Comparison of ENCODE assay signal across 8 cellular contexts in the genomic region with DNA sequence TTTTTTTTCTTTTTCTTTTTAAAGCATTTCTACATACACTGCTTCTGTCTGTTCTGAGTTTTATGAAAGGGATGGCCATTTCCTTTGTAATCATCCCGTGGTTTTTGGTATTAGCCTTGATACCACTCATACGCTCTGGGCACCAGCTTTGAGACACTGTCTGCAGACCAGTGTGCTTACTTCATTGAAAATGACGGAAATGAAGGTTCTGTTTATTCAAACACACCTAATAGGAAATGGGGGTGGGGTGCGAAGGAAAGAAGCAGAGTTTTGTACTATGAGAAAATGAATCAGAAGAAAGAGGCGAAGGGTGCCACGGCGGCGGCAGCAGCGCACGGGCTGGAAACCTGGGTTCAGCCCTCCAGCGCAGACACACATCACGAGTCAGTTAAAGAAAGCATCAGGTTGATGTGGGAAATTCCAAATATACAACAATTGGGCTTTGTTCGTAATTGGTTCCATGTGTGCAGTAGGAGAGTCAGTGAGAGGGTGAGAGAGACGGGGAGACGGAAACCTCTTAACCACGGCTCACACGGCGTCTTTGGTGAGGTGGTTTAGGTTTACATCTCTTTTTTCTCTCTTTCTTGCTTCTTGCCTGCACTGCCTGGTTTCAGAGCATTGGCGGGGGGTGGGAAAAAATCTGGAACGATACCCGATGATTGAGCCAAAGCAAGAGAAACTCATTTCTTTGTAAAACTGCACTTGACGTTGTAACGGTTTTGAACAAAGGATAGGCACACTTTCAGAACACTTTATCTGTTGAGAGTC.
A peak's percentile ranks its signal among the peaks of the same experiment; 100 is the strongest.
DNase-seq lines count a peak whose midpoint lies in the region; ATAC-seq and TF ChIP-seq lines count a peak whose summit lies in the region.

No MANE protein-coding gene starts in this region.

- peaks cover 11 to 26% (median 21%) of the 10 kb centered on the region in 3 donors for H3K4me1 Mint-ChIP-seq in IgD-negative memory B cell

- peaks cover 19% of the 10 kb centered on the region for H3K27me3 Mint-ChIP-seq in IgD-negative memory B cell

- H3K36me3 Mint-ChIP-seq in IgD-negative memory B cell = no peaks in the 10 kb centered on the region

- peak overlapping the region; percentile 75 to 96 (median 85) for H3K4me3 Mint-ChIP-seq in IgD-negative memory B cell

- no peaks in the 10 kb centered on the region for H3K9me3 Mint-ChIP-seq in IgD-negative memory B cell

- peak overlapping the region; percentile 57 to 62 for H3K4me3 ChIP-seq in foreskin fibroblast (ENCODE audit: low read depth in 1 of 2, low read length in 2 of 2)

- no peak for ATAC-seq in left lobe of liver

- peak; percentile 47 for DNase-seq in GM10266 (ENCODE audit: extremely low spot score)
- peak; percentile 63 for DNase-seq in activated T-cell treated with anti-CD3 and anti-CD28 coated beads for 48 hours (ENCODE audit: low read depth)
- DNase-seq in foreskin fibroblast = peak; percentile 84 to 86
- peak; percentile 56 to 61 for DNase-seq in stimulated activated CD4-positive, alpha-beta T cell treated with anti-CD3 and anti-CD28 coated beads, Interleukin-15, amount 100 ng/mL, for 1 hour (ENCODE audit: low read depth in 1 of 2, low spot score in 1 of 2)
- DNase-seq in left lobe of liver (ENCODE audit: low spot score) = no peak
- DNase-seq in SKM-1 treated with dmso at 0.1 percent for 144 hours (lab: John Stamatoyannopoulos, UW; ENCODE audit: unreplicated experiment) = no peak
- DNase-seq in OCI-M2 (lab: John Stamatoyannopoulos, UW; ENCODE audit: unreplicated experiment) = no peak

- no peak for TF ChIP-seq CTCF in GM10266 (IDR thresholded peaks at IDR 0.05; ENCODE audit: control insufficient read depth, insufficient read depth, low read depth, missing control alignments)
- TF ChIP-seq CTCF in foreskin fibroblast (IDR thresholded peaks at IDR 0.05; ENCODE audit: low read depth, low read length) = no peak

- H3K27ac Mint-ChIP-seq in IgD-negative memory B cell = peak overlapping the region; percentile 9 to 89 (median 62)

Comparison
In these comparisons a context has a peak if more than half of its experiments do, and no peak if none do; other contexts are left out.
1. DNase-seq: peak in GM10266 (single experiment), activated T-cell treated with anti-CD3 and anti-CD28 coated beads for 48 hours (single experiment), foreskin fibroblast (2 of 2) and stimulated activated CD4-positive, alpha-beta T cell treated with anti-CD3 and anti-CD28 coated beads, Interleukin-15, amount 100 ng/mL, for 1 hour (2 of 2); none in left lobe of liver (single experiment), SKM-1 treated with dmso at 0.1 percent for 144 hours (single experiment) and OCI-M2 (single experiment).